31 cellular contexts compared by ENCODE assay signal in the genomic region with DNA sequence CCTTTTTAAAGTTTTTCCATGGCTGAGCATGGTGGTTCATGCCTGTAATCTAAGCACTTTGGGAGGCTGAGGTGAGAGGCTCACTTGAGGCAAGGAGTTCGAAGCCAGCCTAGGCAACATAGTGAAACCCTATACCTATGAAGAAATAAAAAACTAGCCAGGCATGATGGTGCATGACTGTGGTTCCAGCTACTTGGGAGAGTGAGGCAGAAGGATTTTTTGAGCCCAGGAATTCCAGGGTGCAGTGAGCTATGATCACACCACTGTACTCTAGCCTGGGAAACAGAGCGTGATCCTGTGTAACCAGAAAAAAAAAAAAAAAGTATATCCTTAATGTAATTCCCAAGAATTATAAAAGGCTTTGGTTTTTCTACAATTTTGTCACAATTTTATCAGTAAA. TPM values are rescaled to one million over a fixed set of nuclear protein-coding genes. Genes with fewer than 3 reads are reported as not detected.
"Had no signal": no experiment of that assay in that cellular context is flagged by ENCODE, and none has a peak within 500 bp of the region (broad histone marks: within the 10 kb centered on the region; RNA-seq: fewer than 3 reads in every experiment).

No MANE protein-coding gene starts in this region.

- H3K4me1 ChIP-seq: ascending aorta, breast epithelium, esophagus squamous epithelium, gastroesophageal sphincter had no signal

- H3K27ac ChIP-seq: ascending aorta, breast epithelium, cardiac muscle cell, coronary artery, esophagus squamous epithelium, gastroesophageal sphincter had no signal

- H3K36me3 ChIP-seq: ascending aorta, breast epithelium, esophagus squamous epithelium, gastroesophageal sphincter had no signal

- H3K9me3 ChIP-seq: ascending aorta, breast epithelium, esophagus squamous epithelium, gastroesophageal sphincter had no signal

- H3K4me3 ChIP-seq: ascending aorta, breast epithelium, cardiac muscle cell, coronary artery, esophagus squamous epithelium, gastroesophageal sphincter had no signal

- DNase-seq: activated CD4-positive, alpha-beta memory T cell treated with anti-CD3 and anti-CD28 coated beads, Interleukin-2, amount 10 ng/mL, durations not matched to agents 7 days and 5 days; activated CD4-positive, alpha-beta T cell treated with anti-CD3 and anti-CD28 coated beads for 36 hours; activated CD4-positive, alpha-beta T cell treated with anti-CD3 and anti-CD28 coated beads, Interleukin-2, amount 10 ng/mL, durations not matched to agents 24 days and 14 days; activated CD4-positive, CD25-positive, alpha-beta regulatory T cell; activated CD4-positive, CD25-positive, alpha-beta regulatory T cell treated with anti-CD3 and anti-CD28 coated beads, Interleukin-2, amount 50 U/mL, for 72 hours; activated CD8-positive, alpha-beta memory T cell treated with anti-CD3 and anti-CD28 coated beads, Interleukin-2, amount 50 U/mL, for 48 hours; activated gamma-delta T cell; activated naive CD4-positive, alpha-beta T cell; activated naive CD4-positive, alpha-beta T cell treated with anti-CD3 and anti-CD28 coated beads, Interleukin-2, amount 10 ng/mL, durations not matched to agents 7 days and 5 days; activated naive CD8-positive, alpha-beta T cell treated with anti-CD3 and anti-CD28 coated beads, Interleukin-2, amount 10 ng/mL, durations not matched to agents 7 days and 5 days; activated T-cell treated with anti-CD3 and anti-CD28 coated beads for 4 hours; activated T-cell treated with anti-CD3 and anti-CD28 coated beads, Interleukin-2, amount 50 U/mL, for 24 hours; activated T-cell treated with anti-CD3 and anti-CD28 coated beads, Interleukin-2, amount 50 U/mL, for 72 hours; effector CD4-positive, alpha-beta T cell; effector memory CD8-positive, alpha-beta T cell; esophagus squamous epithelium; foreskin melanocyte; head of caudate nucleus; SW 1271; T-cell; T-helper 9 cell had no signal

- H3K27me3 ChIP-seq: ascending aorta, breast epithelium, cardiac muscle cell, esophagus squamous epithelium, gastroesophageal sphincter had no signal

RNA-seq across cellular contexts. Expression of gene DEPDC1, which starts 17.4 kb away (rescaled TPM):
- total RNA-seq: ascending aorta had no signal

RNA-seq across cellular contexts. Expression of gene RPE65, which starts 29.7 kb away (rescaled TPM):
- total RNA-seq: activated CD4-positive, alpha-beta memory T cell treated with anti-CD3 and anti-CD28 coated beads, Interleukin-2, amount 10 ng/mL, durations not matched to agents 7 days and 5 days; activated CD4-positive, alpha-beta T cell treated with anti-CD3 and anti-CD28 coated beads for 36 hours; activated CD4-positive, alpha-beta T cell treated with anti-CD3 and anti-CD28 coated beads, Interleukin-2, amount 10 ng/mL, durations not matched to agents 24 days and 14 days; activated naive CD4-positive, alpha-beta T cell treated with anti-CD3 and anti-CD28 coated beads, Interleukin-2, amount 50 U/mL, for 72 hours; activated naive CD8-positive, alpha-beta T cell treated with anti-CD3 and anti-CD28 coated beads, Interleukin-2, amount 10 ng/mL, durations not matched to agents 7 days and 5 days; activated T-cell treated with anti-CD3 and anti-CD28 coated beads, Interleukin-2, amount 50 U/mL, for 72 hours; ascending aorta; esophagus squamous epithelium; fibroblast of lung; fibroblast of villous mesenchyme; gastroesophageal sphincter; glomerular endothelial cell; T-cell; T-helper 2 cell treated with Interferon-gamma antibody and Interleukin-4, amounts not matched to agents 100 ng/mL and 5 ng/mL, for 36 hours had no signal
- polyA plus RNA-seq: fibroblast of lung had no signal
